Comparison of ENCODE assay signal across 14 cellular contexts in the genomic region with DNA sequence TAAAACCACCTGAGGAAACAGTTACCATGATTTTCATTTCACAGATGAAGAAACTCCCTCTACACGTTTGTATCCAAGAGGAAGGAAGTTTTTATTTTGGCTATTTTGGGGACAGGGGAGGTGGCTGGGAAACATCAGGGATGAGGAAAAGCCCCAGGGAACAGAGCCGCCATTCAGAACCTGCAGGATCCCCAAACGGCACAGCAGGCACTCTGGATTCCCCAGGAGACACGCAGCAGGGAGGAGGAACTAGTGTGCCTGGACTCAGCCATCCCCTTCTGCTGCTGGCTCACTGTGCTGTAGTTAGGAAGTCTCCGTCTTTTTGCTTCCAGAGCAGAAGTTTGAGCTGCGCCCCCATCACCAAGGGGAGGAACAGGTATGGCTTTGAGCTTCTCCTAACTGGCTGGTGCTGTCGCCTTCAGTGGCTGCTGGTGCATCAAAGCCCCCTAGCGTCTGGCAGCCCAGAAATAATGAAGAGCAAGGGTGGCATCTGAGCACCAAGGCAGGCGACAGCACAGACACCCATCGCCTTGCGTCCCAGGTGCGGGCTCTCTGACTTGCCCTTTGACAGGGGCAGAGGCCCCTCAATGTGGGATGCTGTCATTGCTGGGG. TPM values are rescaled to one million over a fixed set of nuclear protein-coding genes. Genes with fewer than 3 reads are reported as not detected.
DNase-seq lines count a peak whose midpoint lies in the region; ATAC-seq and TF ChIP-seq lines count a peak whose summit lies in the region.
"Had no signal": no experiment of that assay in that cellular context is flagged by ENCODE, and none has a peak within 500 bp of the region (broad histone marks: within the 10 kb centered on the region; RNA-seq: fewer than 3 reads in every experiment).

No MANE protein-coding gene starts in this region.

- peak overlapping the region; percentile 100 for H3K27ac Mint-ChIP-seq in dendritic cell treated with granulocyte-macrophage colony-stimulating factor and Interleukin-4, amounts not matched to agents 40 ng/mL and 50 ng/mL, for 4 days

- ATAC-seq in right cardiac atrium (no peak), Right ventricle myocardium superior (ENCODE audit: poor library complexity) (no peak), GM21423 (IDR thresholded peaks at IDR 0.05; ENCODE audit: unreplicated experiment) (no peak), lower lobe of right lung (no peak)

- H3K4me3 ChIP-seq in right cardiac atrium (ENCODE audit: low read length): no peak overlapping the region
- H3K4me3 ChIP-seq in ovary: no peak overlapping the region
- no peak overlapping the region for H3K4me3 ChIP-seq in lower lobe of right lung

- DNase-seq in right cardiac atrium: no peak
- DNase-seq in Right ventricle myocardium superior: no peak
- no peak for DNase-seq in ovary
- no peak for DNase-seq in SK-N-DZ (ENCODE audit: low spot score)
- no peak for DNase-seq in lower lobe of right lung
- DNase-seq in RPMI8226: no peak
- DNase-seq: activated T-cell treated with anti-CD3 and anti-CD28 coated beads for 4 hours, NCI-H2081, OCI-M1 had no signal

- WGBS in right cardiac atrium: 60% methylated on average over 12 of the region's 12 CpGs
- WGBS in ovary, 3 donors: 36 to 44% (median 38%) methylated on average over 12 of the region's 12 CpGs

- peaks cover 81% of the 10 kb centered on the region for H3K36me3 Mint-ChIP-seq in dendritic cell treated with granulocyte-macrophage colony-stimulating factor and Interleukin-4, amounts not matched to agents 40 ng/mL and 50 ng/mL, for 4 days (ENCODE audit: low read depth)

- H3K4me3 Mint-ChIP-seq in dendritic cell treated with granulocyte-macrophage colony-stimulating factor and Interleukin-4, amounts not matched to agents 40 ng/mL and 50 ng/mL, for 4 days: no peak overlapping the region

- TF ChIP-seq POLR2A in ovary (IDR thresholded peaks at IDR 0.05): no peak

- H3K9me3 Mint-ChIP-seq in dendritic cell treated with granulocyte-macrophage colony-stimulating factor and Interleukin-4, amounts not matched to agents 40 ng/mL and 50 ng/mL, for 4 days: no peaks in the 10 kb centered on the region

- H3K9me3 ChIP-seq in right cardiac atrium (ENCODE audit: control insufficient read depth, low read length) (no peaks in the 10 kb centered on the region), ovary (no peaks in the 10 kb centered on the region), lower lobe of right lung (no peaks in the 10 kb centered on the region)

- TF ChIP-seq CTCF in ovary (IDR thresholded peaks at IDR 0.05) (no peak), lower lobe of right lung (IDR thresholded peaks at IDR 0.05) (no peak)

- H3K27me3 ChIP-seq in right cardiac atrium (ENCODE audit: control insufficient read depth, insufficient read depth) (no peaks in the 10 kb centered on the region), ovary (no peaks in the 10 kb centered on the region), lower lobe of right lung (ENCODE audit: low read depth) (no peaks in the 10 kb centered on the region)

- H3K36me3 ChIP-seq in ovary: no peaks in the 10 kb centered on the region
- H3K36me3 ChIP-seq in lower lobe of right lung: peaks cover 16% of the 10 kb centered on the region

- H3K27ac ChIP-seq in right cardiac atrium (ENCODE audit: low read length): peak overlapping the region; percentile 21
- H3K27ac ChIP-seq in ovary: peak overlapping the region; percentile 56 to 68
- no peak overlapping the region for H3K27ac ChIP-seq in lower lobe of right lung

- intact Hi-C loops in right cardiac atrium (cut with DNase I) (loop anchor here in 3 of 4 donors (10.0 kb wide), 2 partner anchors 76 to 94 kb away; partner anchors contain the start of gene BICRA (in 2 of the 3)), Right ventricle myocardium superior (cut with DNase I) (no loop called here), ovary (cut with DNase I) (loop anchor here in 3 of 4 donors (10.0 kb wide), 5 partner anchors 76 to 264 kb away; partner anchors contain the start of genes BICRA (in 2 of the 3) and SELENOW (in 1 of the 3)), lower lobe of right lung (cut with DNase I) (no loop called here)
- intact Hi-C loops in dendritic cell treated with granulocyte-macrophage colony-stimulating factor and Interleukin-4, amounts not matched to agents 40 ng/mL and 50 ng/mL, for 4 days (cut with micrococcal nuclease): loop anchor here (10.0 kb wide), 2 partner anchors 154 to 184 kb away; no protein-coding TSS in a partner anchor

- H3K27me3 Mint-ChIP-seq in dendritic cell treated with granulocyte-macrophage colony-stimulating factor and Interleukin-4, amounts not matched to agents 40 ng/mL and 50 ng/mL, for 4 days: no peaks in the 10 kb centered on the region

- H3K4me1 Mint-ChIP-seq in dendritic cell treated with granulocyte-macrophage colony-stimulating factor and Interleukin-4, amounts not matched to agents 40 ng/mL and 50 ng/mL, for 4 days (ENCODE audit: low read depth): peaks cover 77% of the 10 kb centered on the region

- peaks cover 49% of the 10 kb centered on the region for H3K4me1 ChIP-seq in right cardiac atrium (ENCODE audit: control insufficient read depth, insufficient read depth, low read length)
- peaks cover 44% of the 10 kb centered on the region for H3K4me1 ChIP-seq in ovary (ENCODE audit: insufficient read depth)
- peaks cover 82% of the 10 kb centered on the region for H3K4me1 ChIP-seq in lower lobe of right lung

- no peak for TF ChIP-seq EP300 in ovary (IDR thresholded peaks at IDR 0.05)

RNA-seq across cellular contexts. Expression of gene NAPA, which starts 4.2 kb away (rescaled TPM):
- 100 to 1,000 TPM in 3 of 4 donors, 10 to 100 TPM in 1; 91.7 to 111 (median 105) TPM for total RNA-seq in right cardiac atrium
- polyA plus RNA-seq in right cardiac atrium: 102 TPM
- 113 TPM for total RNA-seq in Right ventricle myocardium superior
- total RNA-seq in ovary: 100 to 1,000 TPM in 2 of 7 donors, 10 to 100 TPM in 5; 76.5 to 101 (median 95.1) TPM
- polyA plus RNA-seq in ovary: 10 to 100 TPM; 59.4 to 74.5 TPM
- 37.1 and 51.7 TPM in 2 replicates for polyA plus RNA-seq in SK-N-DZ (2014; cell fraction: cytosol; rRNA removed)
- 36.0 and 54.8 TPM in 2 replicates for polyA plus RNA-seq in SK-N-DZ (2014; cell fraction: nucleus; rRNA removed)
- total RNA-seq in lower lobe of right lung: 115 TPM

RNA-seq across cellular contexts. Expression of gene KPTN, which starts 26.6 kb away (rescaled TPM):
- 1 to 10 TPM; 6.4 to 9.4 (median 7.8) TPM for total RNA-seq in right cardiac atrium
- polyA plus RNA-seq in right cardiac atrium: 9.9 TPM
- 8.4 TPM for total RNA-seq in Right ventricle myocardium superior
- total RNA-seq in ovary: 1 to 10 TPM; 2.8 to 5.5 (median 4.4) TPM
- polyA plus RNA-seq in ovary: 1 to 10 TPM; 4.4 to 5.4 TPM
- polyA plus RNA-seq in SK-N-DZ (2014; cell fraction: cytosol; rRNA removed): 7.1 and 8.8 TPM in 2 replicates
- polyA plus RNA-seq in SK-N-DZ (2014; cell fraction: nucleus; rRNA removed): 34.9 and 43.2 TPM in 2 replicates
- total RNA-seq in lower lobe of right lung: 14.5 TPM

RNA-seq across cellular contexts. Expression of gene SLC8A2, which starts 38.9 kb away (rescaled TPM):
- under 1 TPM in 2 of 4 donors, not detected in 2; 0.09 to 0.26 TPM for total RNA-seq in right cardiac atrium
- 0.36 TPM for polyA plus RNA-seq in right cardiac atrium
- total RNA-seq in Right ventricle myocardium superior: 0.11 TPM
- total RNA-seq in ovary: 1 to 10 TPM in 1 of 7 donors, under 1 TPM in 3, not detected in 3; 0.07 to 1.3 (median 0.39) TPM
- under 1 TPM; 0.08 to 0.60 TPM for polyA plus RNA-seq in ovary
- 0.07 and 0.32 TPM in 2 replicates for polyA plus RNA-seq in SK-N-DZ (2014; cell fraction: cytosol; rRNA removed)
- polyA plus RNA-seq in SK-N-DZ (2014; cell fraction: nucleus; rRNA removed): 0.66 TPM in 1 of 2 replicates, not detected in the other
- total RNA-seq in lower lobe of right lung: 0.27 TPM
- total RNA-seq: glomerular endothelial cell, lung microvascular endothelial cell, sciatic nerve had no signal

Comparison
In these comparisons a context has a peak if more than half of its experiments do, and no peak if none do; other contexts are left out.
1. intact Hi-C loops: an anchor here in right cardiac atrium (10.0 kb wide), dendritic cell treated with granulocyte-macrophage colony-stimulating factor and Interleukin-4, amounts not matched to agents 40 ng/mL and 50 ng/mL, for 4 days (10.0 kb wide) and ovary (10.0 kb wide); none called in Right ventricle myocardium superior and lower lobe of right lung.